In genomic region chr12:27711312-27711682, GRCh38 we compare ENCODE assay signal across 1 cellular context.
TF ChIP-seq lines count a peak whose summit lies in the region.

No MANE protein-coding gene starts in this region.

TF ChIP-seq in GM23338, 12 proteins besides CTCF, POLR2A, EP300 and RAD21 (continued from another document):
- TF ChIP-seq, protein P1, sequence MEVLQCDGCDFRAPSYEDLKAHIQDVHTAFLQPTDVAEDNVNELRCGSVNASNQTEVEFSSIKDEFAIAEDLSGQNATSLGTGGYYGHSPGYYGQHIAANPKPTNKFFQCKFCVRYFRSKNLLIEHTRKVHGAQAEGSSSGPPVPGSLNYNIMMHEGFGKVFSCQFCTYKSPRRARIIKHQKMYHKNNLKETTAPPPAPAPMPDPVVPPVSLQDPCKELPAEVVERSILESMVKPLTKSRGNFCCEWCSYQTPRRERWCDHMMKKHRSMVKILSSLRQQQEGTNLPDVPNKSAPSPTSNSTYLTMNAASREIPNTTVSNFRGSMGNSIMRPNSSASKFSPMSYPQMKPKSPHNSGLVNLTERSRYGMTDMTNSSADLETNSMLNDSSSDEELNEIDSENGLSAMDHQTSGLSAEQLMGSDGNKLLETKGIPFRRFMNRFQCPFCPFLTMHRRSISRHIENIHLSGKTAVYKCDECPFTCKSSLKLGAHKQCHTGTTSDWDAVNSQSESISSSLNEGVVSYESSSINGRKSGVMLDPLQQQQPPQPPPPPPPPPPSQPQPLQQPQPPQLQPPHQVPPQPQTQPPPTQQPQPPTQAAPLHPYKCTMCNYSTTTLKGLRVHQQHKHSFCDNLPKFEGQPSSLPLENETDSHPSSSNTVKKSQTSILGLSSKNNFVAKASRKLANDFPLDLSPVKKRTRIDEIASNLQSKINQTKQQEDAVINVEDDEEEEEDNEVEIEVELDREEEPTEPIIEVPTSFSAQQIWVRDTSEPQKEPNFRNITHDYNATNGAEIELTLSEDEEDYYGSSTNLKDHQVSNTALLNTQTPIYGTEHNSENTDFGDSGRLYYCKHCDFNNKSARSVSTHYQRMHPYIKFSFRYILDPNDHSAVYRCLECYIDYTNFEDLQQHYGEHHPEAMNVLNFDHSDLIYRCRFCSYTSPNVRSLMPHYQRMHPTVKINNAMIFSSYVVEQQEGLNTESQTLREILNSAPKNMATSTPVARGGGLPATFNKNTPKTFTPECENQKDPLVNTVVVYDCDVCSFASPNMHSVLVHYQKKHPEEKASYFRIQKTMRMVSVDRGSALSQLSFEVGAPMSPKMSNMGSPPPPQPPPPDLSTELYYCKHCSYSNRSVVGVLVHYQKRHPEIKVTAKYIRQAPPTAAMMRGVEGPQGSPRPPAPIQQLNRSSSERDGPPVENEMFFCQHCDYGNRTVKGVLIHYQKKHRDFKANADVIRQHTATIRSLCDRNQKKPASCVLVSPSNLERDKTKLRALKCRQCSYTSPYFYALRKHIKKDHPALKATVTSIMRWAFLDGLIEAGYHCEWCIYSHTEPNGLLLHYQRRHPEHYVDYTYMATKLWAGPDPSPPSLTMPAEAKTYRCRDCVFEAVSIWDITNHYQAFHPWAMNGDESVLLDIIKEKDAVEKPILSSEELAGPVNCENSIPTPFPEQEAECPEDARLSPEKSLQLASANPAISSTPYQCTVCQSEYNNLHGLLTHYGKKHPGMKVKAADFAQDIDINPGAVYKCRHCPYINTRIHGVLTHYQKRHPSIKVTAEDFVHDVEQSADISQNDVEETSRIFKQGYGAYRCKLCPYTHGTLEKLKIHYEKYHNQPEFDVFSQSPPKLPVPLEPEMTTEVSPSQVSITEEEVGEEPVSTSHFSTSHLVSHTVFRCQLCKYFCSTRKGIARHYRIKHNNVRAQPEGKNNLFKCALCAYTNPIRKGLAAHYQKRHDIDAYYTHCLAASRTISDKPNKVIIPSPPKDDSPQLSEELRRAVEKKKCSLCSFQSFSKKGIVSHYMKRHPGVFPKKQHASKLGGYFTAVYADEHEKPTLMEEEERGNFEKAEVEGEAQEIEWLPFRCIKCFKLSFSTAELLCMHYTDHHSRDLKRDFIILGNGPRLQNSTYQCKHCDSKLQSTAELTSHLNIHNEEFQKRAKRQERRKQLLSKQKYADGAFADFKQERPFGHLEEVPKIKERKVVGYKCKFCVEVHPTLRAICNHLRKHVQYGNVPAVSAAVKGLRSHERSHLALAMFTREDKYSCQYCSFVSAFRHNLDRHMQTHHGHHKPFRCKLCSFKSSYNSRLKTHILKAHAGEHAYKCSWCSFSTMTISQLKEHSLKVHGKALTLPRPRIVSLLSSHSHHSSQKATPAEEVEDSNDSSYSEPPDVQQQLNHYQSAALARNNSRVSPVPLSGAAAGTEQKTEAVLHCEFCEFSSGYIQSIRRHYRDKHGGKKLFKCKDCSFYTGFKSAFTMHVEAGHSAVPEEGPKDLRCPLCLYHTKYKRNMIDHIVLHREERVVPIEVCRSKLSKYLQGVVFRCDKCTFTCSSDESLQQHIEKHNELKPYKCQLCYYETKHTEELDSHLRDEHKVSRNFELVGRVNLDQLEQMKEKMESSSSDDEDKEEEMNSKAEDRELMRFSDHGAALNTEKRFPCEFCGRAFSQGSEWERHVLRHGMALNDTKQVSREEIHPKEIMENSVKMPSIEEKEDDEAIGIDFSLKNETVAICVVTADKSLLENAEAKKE (CRISPR knock-in tag; IDR thresholded peaks at IDR 0.05) = no peak
- TF ChIP-seq, protein P2, sequence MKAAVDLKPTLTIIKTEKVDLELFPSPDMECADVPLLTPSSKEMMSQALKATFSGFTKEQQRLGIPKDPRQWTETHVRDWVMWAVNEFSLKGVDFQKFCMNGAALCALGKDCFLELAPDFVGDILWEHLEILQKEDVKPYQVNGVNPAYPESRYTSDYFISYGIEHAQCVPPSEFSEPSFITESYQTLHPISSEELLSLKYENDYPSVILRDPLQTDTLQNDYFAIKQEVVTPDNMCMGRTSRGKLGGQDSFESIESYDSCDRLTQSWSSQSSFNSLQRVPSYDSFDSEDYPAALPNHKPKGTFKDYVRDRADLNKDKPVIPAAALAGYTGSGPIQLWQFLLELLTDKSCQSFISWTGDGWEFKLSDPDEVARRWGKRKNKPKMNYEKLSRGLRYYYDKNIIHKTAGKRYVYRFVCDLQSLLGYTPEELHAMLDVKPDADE (IDR thresholded peaks at IDR 0.05) = no peak
- TF ChIP-seq ZNF114 (CRISPR knock-in tag; IDR thresholded peaks at IDR 0.05) = no peak
